In genomic region chr5:36447776-36448175, GRCh38 we compare ENCODE assay signal across 20 cellular contexts.
"Had no signal": no experiment of that assay in that cellular context is flagged by ENCODE, and none has a peak within 500 bp of the region (broad histone marks: within the 10 kb centered on the region; RNA-seq: fewer than 3 reads in every experiment).

No MANE protein-coding gene starts in this region.

- H3K27ac ChIP-seq: SJCRH30, WERI-Rb-1 had no signal

- H3K36me3 ChIP-seq: SJCRH30, WERI-Rb-1 had no signal

- H3K9me2 ChIP-seq: SK-N-SH had no signal

- H3K9me3 Mint-ChIP-seq: activated CD8-positive, alpha-beta T cell treated with anti-CD3 and anti-CD28 coated beads for 36 hours; central memory CD8-positive, alpha-beta T cell had no signal

- H3K9me3 ChIP-seq: SJCRH30, SK-N-SH had no signal

- H3K27ac Mint-ChIP-seq: activated CD8-positive, alpha-beta T cell treated with anti-CD3 and anti-CD28 coated beads for 36 hours had no signal

- H3K4me3 Mint-ChIP-seq: activated CD8-positive, alpha-beta T cell treated with anti-CD3 and anti-CD28 coated beads for 36 hours; central memory CD8-positive, alpha-beta T cell had no signal

- H3K4me1 ChIP-seq: SJCRH30 had no signal

- ATAC-seq: activated CD8-positive, alpha-beta T cell treated with anti-CD3 and anti-CD28 coated beads for 36 hours; Panc1 had no signal

- H3K4me3 ChIP-seq: SJCRH30 had no signal

- DNase-seq: activated CD4-positive, alpha-beta T cell treated with anti-CD3 and anti-CD28 coated beads for 4 hours; activated CD8-positive, alpha-beta memory T cell treated with anti-CD3 and anti-CD28 coated beads, Interleukin-2, amount 50 U/mL, for 48 hours; activated CD8-positive, alpha-beta T cell treated with anti-CD3 and anti-CD28 coated beads for 36 hours; activated naive CD4-positive, alpha-beta T cell treated with anti-CD3 and anti-CD28 coated beads, Interleukin-2, amount 50 U/mL, for 16 hours; activated T-cell treated with anti-CD3 and anti-CD28 coated beads, Interleukin-2, amount 50 U/mL, for 1 hour; aorta; NCI-H1105 treated with DMSO at 0.1 percent for 48 hours; NCI-H1436 treated with DMSO at 0.1 percent for 48 hours; NCI-H187; NCI-H2081; NCI-H446; NCI-H524; Right ventricle myocardium superior; RPMI8226; SJCRH30; SK-N-SH; T-helper 1 cell; WERI-Rb-1 had no signal

- H3K9ac ChIP-seq: SK-N-SH had no signal

- H3K4me1 Mint-ChIP-seq: central memory CD8-positive, alpha-beta T cell had no signal

- H3K4me2 ChIP-seq: SK-N-SH had no signal

- H3K27me3 ChIP-seq: SJCRH30 had no signal
